In genomic region chr5:76175821-76176403, GRCh38 we compare ENCODE assay signal across 8 cellular contexts.
A peak's percentile ranks its signal among the peaks of the same experiment; 100 is the strongest.
DNase-seq lines count a peak whose midpoint lies in the region; ATAC-seq and TF ChIP-seq lines count a peak whose summit lies in the region.

No MANE protein-coding gene starts in this region.

- H3K9ac ChIP-seq in MM.1S (ENCODE audit: low read length), result peak overlapping the region; percentile 14; the same call in 1 of the 2 replicates

- no peaks in the 10 kb centered on the region for H3K79me2 ChIP-seq in MM.1S (ENCODE audit: low read length)

- no peaks in the 10 kb centered on the region for H3K9me3 ChIP-seq in MM.1S (replicated peaks; ENCODE audit: insufficient read depth, low read length)

- peak overlapping the region; percentile 52 for H3K4me2 ChIP-seq in MM.1S (ENCODE audit: low read depth, low read length)

- H3K27me3 Mint-ChIP-seq in effector memory CD8-positive, alpha-beta T cell, result no peaks in the 10 kb centered on the region

- no peak overlapping the region for H2AFZ ChIP-seq in MM.1S (ENCODE audit: low read length)

- H3K4me1 Mint-ChIP-seq in effector memory CD8-positive, alpha-beta T cell (ENCODE audit: low read depth in 2 of 2), result peaks cover 20 to 21% of the 10 kb centered on the region in 2 donors

- H3K9me3 Mint-ChIP-seq in effector memory CD8-positive, alpha-beta T cell, result no peaks in the 10 kb centered on the region

- H3K36me3 Mint-ChIP-seq in effector memory CD8-positive, alpha-beta T cell (ENCODE audit: insufficient read depth), result no peaks in the 10 kb centered on the region

- no peaks in the 10 kb centered on the region for H4K20me1 ChIP-seq in MM.1S (ENCODE audit: insufficient read depth, low read length)

- H3K36me3 ChIP-seq in MM.1S (replicated peaks; ENCODE audit: insufficient read depth, low read length), result no peaks in the 10 kb centered on the region

- no peaks in the 10 kb centered on the region for H3K9me2 ChIP-seq in MM.1S (replicated peaks; ENCODE audit: insufficient read depth, low read length)

- TF ChIP-seq CTCF in MM.1S (IDR thresholded peaks at IDR 0.05; ENCODE audit: low read length), result no peak

- peak overlapping the region; percentile 71 to 83 for H3K4me3 Mint-ChIP-seq in effector memory CD8-positive, alpha-beta T cell

- H3K4me3 ChIP-seq in MM.1S (ENCODE audit: low read length), result 0 out of 2 replicates have a peak overlapping the region, but pooled peaks have one; percentile 34

- peak overlapping the region; percentile 88 to 97 for H3K27ac Mint-ChIP-seq in effector memory CD8-positive, alpha-beta T cell

- H3K27ac ChIP-seq in MM.1S (ENCODE audit: low read length), result peak overlapping the region; percentile 36; the same call in 1 of the 2 replicates

- peaks cover 12% of the 10 kb centered on the region for H3K4me1 ChIP-seq in MM.1S (ENCODE audit: low read length)

- ATAC-seq in GM18517 (IDR thresholded peaks at IDR 0.05; ENCODE audit: unreplicated experiment) (peak; percentile 63), GM21619 (IDR thresholded peaks at IDR 0.05; ENCODE audit: unreplicated experiment) (peak; percentile 73)
- ATAC-seq in effector memory CD8-positive, alpha-beta T cell (replicated peaks), result peak; percentile 58

- H3F3A ChIP-seq in MM.1S (ENCODE audit: insufficient read depth, low read length), result peaks cover 12% of the 10 kb centered on the region; the same call in 1 of the 2 replicates

- H3K27me3 ChIP-seq in MM.1S (replicated peaks; ENCODE audit: insufficient read depth, low read length), result no peaks in the 10 kb centered on the region

- DNase-seq in MM.1S (peak; percentile 63), NCI-H526 treated with DMSO at 0.1 percent for 48 hours (lab: John Stamatoyannopoulos, UW) (no peak), SHP77 (lab: John Stamatoyannopoulos, UW) (no peak), DMS153 (lab: John Stamatoyannopoulos, UW) (no peak), NCI-H748 treated with DMSO at 0.1 percent for 48 hours (lab: John Stamatoyannopoulos, UW) (no peak)
- DNase-seq in effector memory CD8-positive, alpha-beta T cell, result peak in 1 of 3 experiments; percentile 19
